9 cellular contexts compared by ENCODE assay signal in genomic region chr5:6377121-6377520, GRCh38. TPM values are rescaled to one million over a fixed set of nuclear protein-coding genes. Genes with fewer than 3 reads are reported as not detected.
DNase-seq lines count a peak whose midpoint lies in the region; ATAC-seq, FAIRE-seq and TF ChIP-seq lines count a peak whose summit lies in the region.
"Had no signal": no experiment of that assay in that cellular context is flagged by ENCODE, and none has a peak within 500 bp of the region (broad histone marks: within the 10 kb centered on the region; RNA-seq: fewer than 3 reads in every experiment).

No MANE protein-coding gene starts in this region.

- no peak overlapping the region for H4K5ac ChIP-seq in mesendoderm (ENCODE audit: low read length)

- H3K4me1 ChIP-seq in heart right ventricle: peaks cover 5 to 36% (median 21%) of the 10 kb centered on the region in 9 donors
- H3K4me1 ChIP-seq in K562 (replicated peaks in 1 of 2; ENCODE audit: control insufficient read depth in 2 of 2, insufficient read depth in 2 of 2, low read length in 2 of 2): peaks cover 14 to 15% of the 10 kb centered on the region in 2 experiments; a peak in 4 of 5 replicates
- H3K4me1 ChIP-seq in mesendoderm (ENCODE audit: control insufficient read depth, low read depth, low read length): peaks cover 5% of the 10 kb centered on the region

- intact Hi-C loops in heart right ventricle (cut with DNase I): loop anchor here in 6 of 10 donors (5.0 to 10.0 kb wide), 7 partner anchors 68 to 882 kb away; partner anchors contain the start of genes UBE2QL1 (in 2 of the 6), NSUN2 (in 1 of the 6) and SRD5A1 (in 1 of the 6)
- intact Hi-C loops in Right ventricle myocardium inferior (cut with DNase I): loop anchor here (5.0 to 10.0 kb wide), 4 partner anchors 55 to 338 kb away; partner anchors contain the start of genes TENT4A and UBE2QL1
- intact Hi-C loops in K562 (cut with micrococcal nuclease): loop anchor here (10.0 kb wide), 1 partner anchor 338 kb away; the partner anchor contains the start of gene TENT4A

- no peak for TF ChIP-seq RAD21 in K562 (CRISPR knock-in tag; conservative IDR thresholded peaks at IDR 0.05 in 1 of 2, IDR thresholded peaks at IDR 0.05 in 1 of 2)

- 53 to 54% methylated on average over 8 of the region's 8 CpGs for WGBS in heart right ventricle, 2 donors
- whole genome bisulfite sequencing in K562 (ENCODE audit: insufficient coverage, low coverage, missing lambda C conversion rate): 60% methylated on average over 8 of the region's 8 CpGs
- no CpG with 5 or more reads among the region's 8 CpGs for WGBS in mesendoderm (ENCODE audit: extremely low coverage, insufficient coverage, low lambda C conversion rate)

- no peak overlapping the region for H3K18ac ChIP-seq in mesendoderm (ENCODE audit: low read length)

- H3K36me3 ChIP-seq in heart right ventricle: peaks cover 2 to 52% (median 39%) of the 10 kb centered on the region in 9 donors
- peaks cover 51% of the 10 kb centered on the region for H3K36me3 ChIP-seq in K562 (ENCODE audit: control insufficient read depth, insufficient read depth, low read length)
- H3K36me3 ChIP-seq in mesendoderm (ENCODE audit: control insufficient read depth, insufficient read depth, low read length): peaks cover 20% of the 10 kb centered on the region

- H3K56ac ChIP-seq in mesendoderm (ENCODE audit: low read length): peak overlapping the region; percentile 94

- no peak for TF ChIP-seq EP300 in K562 (IDR thresholded peaks at IDR 0.05; ENCODE audit: low read length)

- H3K9me1 ChIP-seq in K562 (ENCODE audit: control insufficient read depth, insufficient read depth, low read length): no peaks in the 10 kb centered on the region

- CTCF ChIA-PET in K562 (lab: Yijun Ruan, JAX; ENCODE audit: low intra/inter-chr PET ratio): no interaction called here

- H3K4me3 ChIP-seq in heart right ventricle (peak overlapping the region; percentile 74 to 99 (median 92)), K562 (peak overlapping the region; percentile 92), mesendoderm (ENCODE audit: low read length) (no peak overlapping the region)

- H3K9ac ChIP-seq in K562 (ENCODE audit: insufficient read depth in 1 of 2, low read depth in 2 of 2, low read length in 2 of 2) (peak overlapping the region; percentile 92 to 96), mesendoderm (ENCODE audit: low read length) (peak overlapping the region; percentile 95)

- peaks cover 34% of the 10 kb centered on the region for H3K79me2 ChIP-seq in K562 (ENCODE audit: control insufficient read depth, insufficient read depth, low read length)
- peaks cover 24% of the 10 kb centered on the region for H3K79me2 ChIP-seq in mesendoderm (ENCODE audit: control insufficient read depth, insufficient read depth, low read length)

- H2BK5ac ChIP-seq in mesendoderm (ENCODE audit: low read length): no peak overlapping the region

- H4K8ac ChIP-seq in mesendoderm (ENCODE audit: low read depth, low read length): no peak overlapping the region

- ATAC-seq in heart right ventricle (no peak), Right ventricle myocardium inferior (no peak), K562 (no peak), HG03469 (IDR thresholded peaks at IDR 0.05; ENCODE audit: unreplicated experiment) (no peak)

- no peak overlapping the region for H2AK5ac ChIP-seq in mesendoderm (ENCODE audit: low read length)

- no peak overlapping the region for H3K23ac ChIP-seq in mesendoderm (ENCODE audit: low read length)

- H3K9me3 ChIP-seq in heart right ventricle (no peaks in the 10 kb centered on the region), K562 (replicated peaks; ENCODE audit: control insufficient read depth, insufficient read depth, low read depth, low read length) (no peaks in the 10 kb centered on the region)

- no TSS peak for BruUV-seq in K562 (replicated peaks; lab: Mats Ljungman, UMichigan)

- peaks cover 6% of the 10 kb centered on the region; the same call in 1 of the 2 replicates for H4K20me1 ChIP-seq in K562 (replicated peaks; ENCODE audit: control insufficient read depth, insufficient read depth, low read length)

- H3K27me3 ChIP-seq in heart right ventricle (no peaks in the 10 kb centered on the region), K562 (ENCODE audit: control insufficient read depth in 2 of 2, insufficient read depth in 2 of 2, low read length in 2 of 2) (no peaks in the 10 kb centered on the region), mesendoderm (ENCODE audit: insufficient read depth, low read length, poor library complexity) (no peaks in the 10 kb centered on the region)

- peak overlapping the region in 7 of 10 donors; percentile 86 to 96 (median 93) for H3K27ac ChIP-seq in heart right ventricle
- H3K27ac ChIP-seq in K562 (ENCODE audit: extremely low read depth, low read depth, low read length): peak overlapping the region; percentile 87; the same call in 1 of the 3 replicates
- no peak overlapping the region for H3K27ac ChIP-seq in mesendoderm (ENCODE audit: low read depth, low read length)

- POLR2A ChIA-PET in K562 (lab: Yijun Ruan, JAX): interaction anchor here (0.6 to 0.9 kb wide), 2 partner anchors 33 to 44 kb away, joined by 4 read pairs; no protein-coding TSS in a partner anchor

- H3K79me1 ChIP-seq in mesendoderm (ENCODE audit: low read length): peaks cover 20% of the 10 kb centered on the region

- peak overlapping the region; percentile 97 for H3K4me2 ChIP-seq in K562 (ENCODE audit: insufficient read depth, low read length)
- peak overlapping the region; percentile 82 for H3K4me2 ChIP-seq in mesendoderm (ENCODE audit: low read length)

- in situ Hi-C loops in K562 (cut with MboI): no loop called here

- no peak for TF ChIP-seq CTCF in heart right ventricle (IDR thresholded peaks at IDR 0.05)
- TF ChIP-seq CTCF in K562 (IDR thresholded peaks at IDR 0.05 in 2 of 3, conservative IDR thresholded peaks at IDR 0.05 in 1 of 3; ENCODE audit: insufficient read depth in 2 of 3, low read depth in 1 of 3, low read length in 3 of 3): no peak

- no peak overlapping the region for H2AFZ ChIP-seq in K562 (ENCODE audit: low read depth, low read length)

- no peak overlapping the region for H3K4ac ChIP-seq in mesendoderm (ENCODE audit: low read depth, low read length)

- H2BK15ac ChIP-seq in mesendoderm (replicated peaks; ENCODE audit: low read depth): no peak overlapping the region

- peak in 1 of 2 donors; percentile 1 for DNase-seq in heart right ventricle
- no peak for DNase-seq in Right ventricle myocardium inferior (ENCODE audit: missing footprints)
- DNase-seq in K562 (ENCODE audit: extremely low read depth in 1 of 4, low spot score in 3 of 4): no peak
- no peak for DNase-seq in mesendoderm
- DNase-seq in ureter (ENCODE audit: low spot score): peak; percentile 14
- no peak for DNase-seq in NCI-H510A (lab: John Stamatoyannopoulos, UW)
- no peak for DNase-seq in A172 (ENCODE audit: low spot score)
- DNase-seq: aorta had no signal

- H2BK120ac ChIP-seq in mesendoderm (ENCODE audit: low read depth, low read length): no peak overlapping the region

- no peak for FAIRE-seq in K562 (lab: Jason Lieb, UNC)

- TF ChIP-seq POLR2A in K562 (conservative IDR thresholded peaks at IDR 0.05): no peak

TF ChIP-seq in K562, 482 proteins besides CTCF, POLR2A, EP300 and RAD21:
- no peak for TF ChIP-seq KDM2B (CRISPR knock-in tag; IDR thresholded peaks at IDR 0.05)
- TF ChIP-seq NR4A1 (CRISPR knock-in tag; IDR thresholded peaks at IDR 0.05): no peak
- no peak for TF ChIP-seq NR4A1 (tag; IDR thresholded peaks at IDR 0.05)

RNA-seq across cellular contexts. Expression of gene MED10, which starts 1.2 kb away (rescaled TPM):
- total RNA-seq in heart right ventricle (10 to 100 TPM; 15.3 to 29.5 (median 22.4) TPM), Right ventricle myocardium inferior (28.9 TPM), K562 (2014; rRNA removed) (36.1 and 51.0 TPM in 2 replicates), K562 (2014; rRNA removed; fragmentation: Illumina TruSeq; extraction: Trizol) (23.8 and 25.7 TPM in 2 replicates), K562 (2015; rRNA removed; fragmentation: Illumina TruSeq; extraction: Trizol) (28.4 and 33.6 TPM in 2 replicates), K562 (2021) (52.0 and 62.3 TPM in 2 replicates), ureter (36.5 TPM)
- polyA plus RNA-seq in heart right ventricle (10 to 100 TPM; 27.8 to 45.4 TPM), K562 (2011; rRNA removed) (49.9 and 58.8 TPM in 2 replicates), K562 (2014; fragmentation: Illumina TruSeq; extraction: Trizol) (60.6 and 72.2 TPM in 2 replicates), K562 (2014; fragmentation: Nextera tagmentation; extraction: Ambion mirVana) (10 to 100 TPM; 45.0 to 72.5 TPM), K562 (2014; rRNA removed) (78.5 and 83.4 TPM in 2 replicates)
- total RNA-seq in K562 (2011; cell fraction: chromatin; rRNA removed; ENCODE audit: low replicate concordance): 44.1 and 73.3 TPM in 2 replicates
- 38.2 and 47.2 TPM in 2 replicates for total RNA-seq in K562 (2011; cell fraction: nucleolus; rRNA removed)
- 43.8 and 50.4 TPM in 2 replicates for total RNA-seq in K562 (2011; cell fraction: nucleoplasm; rRNA removed)
- polyA plus RNA-seq in K562 (2011; cell fraction: cytosol; rRNA removed): 51.3 and 58.8 TPM in 2 replicates
- 70.4 and 86.1 TPM in 2 replicates for polyA plus RNA-seq in K562 (2011; cell fraction: nucleus; rRNA removed)
- 68.1 and 71.4 TPM in 2 replicates for polyA plus RNA-seq in K562 (2012)
- polyA minus RNA-seq in K562 (2011; rRNA and poly(A)+ RNA removed): 18.9 and 20.4 TPM in 2 replicates
- 11.6 and 15.7 TPM in 2 replicates for polyA minus RNA-seq in K562 (2011; cell fraction: cytosol; rRNA and poly(A)+ RNA removed)
- polyA minus RNA-seq in K562 (2011; cell fraction: nucleus; rRNA and poly(A)+ RNA removed): 41.7 and 72.9 TPM in 2 replicates
- 35.8 TPM for polyA plus RNA-seq in mesendoderm (2013, experiment 1 of 2)
- 35.3 TPM for polyA plus RNA-seq in mesendoderm (2013, experiment 2 of 2)
- 20.5 and 28.6 TPM in 2 replicates for total RNA-seq in A172 (2014; rRNA removed; shearing (Covaris generic))
